In the genomic region with DNA sequence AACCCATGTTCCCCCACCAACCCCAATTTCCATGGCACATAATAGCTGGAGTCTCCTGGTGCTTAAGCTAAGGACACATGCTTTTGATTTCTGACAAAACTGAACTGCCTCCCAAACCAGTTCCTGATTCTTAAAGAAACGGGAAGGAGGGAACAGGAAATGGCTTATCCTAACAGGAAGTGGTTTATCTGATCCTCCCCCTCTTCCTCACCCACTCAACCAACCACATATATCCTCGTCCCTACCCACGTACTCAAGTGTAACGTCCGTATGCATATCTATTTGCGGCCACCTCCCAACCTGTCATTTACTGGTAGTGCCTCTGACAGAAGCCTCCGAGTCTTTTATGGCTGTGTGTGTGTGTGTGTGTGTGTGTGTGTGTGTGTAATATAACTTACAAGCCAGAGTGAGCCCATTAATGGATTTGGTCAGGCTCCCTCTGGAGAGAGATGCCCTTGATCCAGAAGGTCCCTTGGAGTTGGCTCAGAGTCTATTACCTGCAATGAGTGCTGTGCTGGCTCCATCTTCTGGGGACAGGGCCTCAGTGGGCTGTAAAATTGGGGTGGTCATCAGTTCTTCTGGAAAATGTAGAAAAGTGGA, we compare ENCODE assay signal across 8 cellular contexts. TPM values are rescaled to one million over a fixed set of nuclear protein-coding genes. Genes with fewer than 3 reads are reported as not detected.
DNase-seq lines count a peak whose midpoint lies in the region; ATAC-seq and TF ChIP-seq lines count a peak whose summit lies in the region.

No MANE protein-coding gene starts in this region.

- ATAC-seq in WTC11, result no peak
- no peak for ATAC-seq in HG02759 (IDR thresholded peaks at IDR 0.05; ENCODE audit: unreplicated experiment)
- no peak for ATAC-seq in HG02610 (IDR thresholded peaks at IDR 0.05; ENCODE audit: unreplicated experiment)
- ATAC-seq in HG03097 (IDR thresholded peaks at IDR 0.05; ENCODE audit: low FRiP score, unreplicated experiment), result no peak

- H3K36me3 Mint-ChIP-seq in WTC11, result peaks cover 38% of the 10 kb centered on the region

- no peak overlapping the region for H3K9ac ChIP-seq in BLaER1

- peak in 68 of 76 experiments; percentile 15 to 89 (median 56) for DNase-seq in HUDEP-2 (lab: John Stamatoyannopoulos, UW; ENCODE audit: unreplicated experiment in 76 of 76)
- no peak for DNase-seq in WTC11 (ENCODE audit: low spot score)
- peak; percentile 32 for DNase-seq in globus pallidus (ENCODE audit: low spot score)
- peak; percentile 30 for DNase-seq in stimulated activated CD4-positive, alpha-beta T cell treated with anti-CD3 and anti-CD28 coated beads, Interleukin-4, amount 100 ng/mL, for 24 hours

- H3K4me3 Mint-ChIP-seq in WTC11, result 0 out of 2 replicates have a peak overlapping the region, but pooled peaks have one; percentile 18

- H3K9me3 ChIP-seq in BLaER1, result no peaks in the 10 kb centered on the region

- TF ChIP-seq CTCF in WTC11 (IDR thresholded peaks at IDR 0.05), result no peak

- H3K9me3 Mint-ChIP-seq in WTC11, result no peaks in the 10 kb centered on the region

- CTCF ChIA-PET in WTC11 (lab: Charles Lee), result no interaction called here

- H4K20me1 ChIP-seq in BLaER1, result peaks cover 23% of the 10 kb centered on the region; the same call in 1 of the 2 replicates

- POLR2A ChIA-PET in WTC11 (lab: Charles Lee), result no interaction called here

- peak overlapping the region; percentile 74 for H3K4me2 ChIP-seq in BLaER1

- peak overlapping the region; percentile 2; the same call in 1 of the 2 replicates for H3K27ac ChIP-seq in BLaER1

- H3K36me3 ChIP-seq in BLaER1, result peaks cover 42% of the 10 kb centered on the region

- H3K4me1 Mint-ChIP-seq in WTC11, result peaks cover 36% of the 10 kb centered on the region

- no peaks in the 10 kb centered on the region for H3K27me3 ChIP-seq in BLaER1

- no peak overlapping the region for H3K4me3 ChIP-seq in BLaER1

- H3K4me1 ChIP-seq in BLaER1, result peaks cover 35% of the 10 kb centered on the region

- H3K27me3 Mint-ChIP-seq in WTC11 (ENCODE audit: low read depth), result no peaks in the 10 kb centered on the region

- peak overlapping the region; percentile 72 for H3K27ac Mint-ChIP-seq in WTC11

TF ChIP-seq in WTC11, 78 proteins besides CTCF, POLR2A, EP300 and RAD21:
- TF ChIP-seq, protein P1, sequence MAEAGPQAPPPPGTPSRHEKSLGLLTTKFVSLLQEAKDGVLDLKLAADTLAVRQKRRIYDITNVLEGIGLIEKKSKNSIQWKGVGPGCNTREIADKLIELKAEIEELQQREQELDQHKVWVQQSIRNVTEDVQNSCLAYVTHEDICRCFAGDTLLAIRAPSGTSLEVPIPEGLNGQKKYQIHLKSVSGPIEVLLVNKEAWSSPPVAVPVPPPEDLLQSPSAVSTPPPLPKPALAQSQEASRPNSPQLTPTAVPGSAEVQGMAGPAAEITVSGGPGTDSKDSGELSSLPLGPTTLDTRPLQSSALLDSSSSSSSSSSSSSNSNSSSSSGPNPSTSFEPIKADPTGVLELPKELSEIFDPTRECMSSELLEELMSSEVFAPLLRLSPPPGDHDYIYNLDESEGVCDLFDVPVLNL (CRISPR knock-in tag; IDR thresholded peaks at IDR 0.05; ENCODE audit: borderline replicate concordance, low read depth), result no peak
- no peak for TF ChIP-seq FOXJ3 (CRISPR knock-in tag; IDR thresholded peaks at IDR 0.05; ENCODE audit: borderline replicate concordance)
- no peak for TF ChIP-seq TEAD1 (CRISPR knock-in tag; IDR thresholded peaks at IDR 0.05)
- TF ChIP-seq, protein P2, sequence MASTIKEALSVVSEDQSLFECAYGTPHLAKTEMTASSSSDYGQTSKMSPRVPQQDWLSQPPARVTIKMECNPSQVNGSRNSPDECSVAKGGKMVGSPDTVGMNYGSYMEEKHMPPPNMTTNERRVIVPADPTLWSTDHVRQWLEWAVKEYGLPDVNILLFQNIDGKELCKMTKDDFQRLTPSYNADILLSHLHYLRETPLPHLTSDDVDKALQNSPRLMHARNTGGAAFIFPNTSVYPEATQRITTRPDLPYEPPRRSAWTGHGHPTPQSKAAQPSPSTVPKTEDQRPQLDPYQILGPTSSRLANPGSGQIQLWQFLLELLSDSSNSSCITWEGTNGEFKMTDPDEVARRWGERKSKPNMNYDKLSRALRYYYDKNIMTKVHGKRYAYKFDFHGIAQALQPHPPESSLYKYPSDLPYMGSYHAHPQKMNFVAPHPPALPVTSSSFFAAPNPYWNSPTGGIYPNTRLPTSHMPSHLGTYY (CRISPR knock-in tag; IDR thresholded peaks at IDR 0.05), result no peak
- no peak for TF ChIP-seq RELA (CRISPR knock-in tag; IDR thresholded peaks at IDR 0.05; ENCODE audit: borderline replicate concordance)
- TF ChIP-seq, protein P3, sequence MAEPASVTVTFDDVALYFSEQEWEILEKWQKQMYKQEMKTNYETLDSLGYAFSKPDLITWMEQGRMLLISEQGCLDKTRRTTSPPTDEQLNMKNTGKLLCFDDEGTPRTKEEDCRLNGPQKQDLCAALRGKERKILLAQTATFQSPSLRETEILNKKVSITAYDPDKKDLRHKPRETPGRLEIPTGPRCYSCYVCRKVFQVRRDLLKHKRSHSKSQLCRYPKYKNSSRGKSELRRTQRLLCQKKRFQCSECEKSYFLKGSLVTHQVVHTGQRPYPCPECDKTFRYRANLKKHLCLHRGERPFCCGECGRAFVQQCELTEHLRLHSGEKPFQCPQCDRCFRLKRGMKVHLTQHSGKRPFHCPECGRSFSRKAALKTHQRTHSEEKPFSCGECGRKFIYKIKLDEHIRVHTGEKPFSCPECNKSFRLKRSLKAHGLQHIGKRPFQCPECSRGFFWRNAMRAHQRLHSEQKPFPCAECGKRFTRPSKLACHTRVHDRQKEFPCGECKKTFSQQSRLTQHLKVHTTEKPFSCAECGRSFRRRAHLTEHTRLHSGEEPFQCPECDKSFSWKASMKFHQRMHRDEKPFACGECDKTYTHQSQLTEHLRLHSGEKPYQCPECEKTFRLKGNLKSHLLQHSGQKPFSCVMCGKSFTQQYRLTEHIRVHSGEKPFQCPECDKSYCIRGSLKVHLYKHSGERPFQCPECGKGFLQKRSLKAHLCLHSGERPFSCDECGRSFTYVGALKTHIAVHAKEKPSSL (CRISPR knock-in tag; conservative IDR thresholded peaks at IDR 0.05), result no peak
TF ChIP-seq in WTC11: peak in this region for 0.

RNA-seq across cellular contexts. Expression of a gene that starts 7.7 kb away (rescaled TPM):
- 30.4 to 35.8 TPM (median 33.0 TPM) in 3 replicates for total RNA-seq in WTC11 (2021)

RNA-seq across cellular contexts. Expression of a gene that starts 23.9 kb away (rescaled TPM):
- total RNA-seq in WTC11 (2021), result 11.6 to 12.5 TPM (median 11.7 TPM) in 3 replicates

RNA-seq across cellular contexts. Expression of a gene that starts 28.5 kb away (rescaled TPM):
- total RNA-seq in WTC11 (2021), result 10.2 to 14.5 TPM (median 11.2 TPM) in 3 replicates
